8 cellular contexts compared by ENCODE assay signal in genomic region chr10:100535338-100535714, GRCh38. TPM values are rescaled to one million over a fixed set of nuclear protein-coding genes. Genes with fewer than 3 reads are reported as not detected.
A peak's percentile ranks its signal among the peaks of the same experiment; 100 is the strongest.
DNase-seq lines count a peak whose midpoint lies in the region; ATAC-seq and TF ChIP-seq lines count a peak whose summit lies in the region.

No MANE protein-coding gene starts in this region.

- no peaks in the 10 kb centered on the region for H3K27me3 ChIP-seq in psoas muscle (ENCODE audit: insufficient read depth in 3 of 3, low read length in 2 of 3)

- peaks cover 2 to 32% of the 10 kb centered on the region in 2 donors for H3K36me3 ChIP-seq in psoas muscle (ENCODE audit: insufficient read depth in 1 of 2, low read depth in 1 of 2)

- POLR2A ChIA-PET in GM10248 (lab: Yijun Ruan, JAX): interaction anchor here (0.5 kb wide), 1 partner anchor 35 kb away, joined by 4 read pairs; no protein-coding TSS in a partner anchor

- peak overlapping the region; percentile 89 for H3K4me3 ChIP-seq in psoas muscle

- no peak overlapping the region for H3K27ac Mint-ChIP-seq in effector memory CD8-positive, alpha-beta T cell

- WGBS in psoas muscle, 3 donors: 48 to 51% (median 49%) methylated on average over 4 of the region's 4 CpGs

- H3K4me3 Mint-ChIP-seq in effector memory CD8-positive, alpha-beta T cell: no peak overlapping the region

- no peaks in the 10 kb centered on the region for H3K27me3 Mint-ChIP-seq in effector memory CD8-positive, alpha-beta T cell

- H3K36me3 Mint-ChIP-seq in effector memory CD8-positive, alpha-beta T cell (ENCODE audit: insufficient read depth): peaks cover 17% of the 10 kb centered on the region

- ATAC-seq in GM18502 (IDR thresholded peaks at IDR 0.05; ENCODE audit: poor library complexity, unreplicated experiment): peak; percentile 4
- peak; percentile 16 for ATAC-seq in HG03520 (IDR thresholded peaks at IDR 0.05; ENCODE audit: unreplicated experiment)
- peak; percentile 1 for ATAC-seq in effector memory CD8-positive, alpha-beta T cell (replicated peaks)
- peak in 3 of 4 donors; percentile 7 to 8 (median 7) for ATAC-seq in psoas muscle
- no peak for ATAC-seq in HG02870 (IDR thresholded peaks at IDR 0.05; ENCODE audit: unreplicated experiment)

- intact Hi-C loops in psoas muscle (cut with DNase I): no loop called here

- TF ChIP-seq CTCF in psoas muscle (IDR thresholded peaks at IDR 0.05) (no peak), GM10248 (IDR thresholded peaks at IDR 0.05; ENCODE audit: control extremely low read depth, extremely low read depth, low read depth, missing control alignments) (no peak)

- H3K27ac ChIP-seq in psoas muscle: peak overlapping the region; percentile 80

- H3K9me3 ChIP-seq in psoas muscle: no peaks in the 10 kb centered on the region

- H3K4me1 Mint-ChIP-seq in effector memory CD8-positive, alpha-beta T cell (ENCODE audit: low read depth in 2 of 2): peaks cover 16 to 17% of the 10 kb centered on the region in 2 donors

- no peak for DNase-seq in effector memory CD8-positive, alpha-beta T cell
- DNase-seq in psoas muscle: no peak
- no peak for DNase-seq in GM10248 (ENCODE audit: extremely low spot score)
- no peak for DNase-seq in hepatic stellate cell (ENCODE audit: low spot score)
- DNase-seq in amygdala (lab: John Stamatoyannopoulos, UW): no peak

- CTCF ChIA-PET in GM10248 (lab: Yijun Ruan, JAX): interaction anchor here (0.6 to 5.1 kb wide), 26 partner anchors 9 to 412 kb away, joined by 3 to 39 read pairs (median 4); no protein-coding TSS in a partner anchor

- no peaks in the 10 kb centered on the region for H3K9me3 Mint-ChIP-seq in effector memory CD8-positive, alpha-beta T cell

- H3K4me1 ChIP-seq in psoas muscle: peaks cover 24% of the 10 kb centered on the region

RNA-seq across cellular contexts. Expression of gene HIF1AN, which starts 0.4 kb away (rescaled TPM):
- total RNA-seq in psoas muscle: 100 to 1,000 TPM in 2 of 4 donors, 10 to 100 TPM in 2; 64.0 to 116 (median 90.2) TPM
- polyA plus RNA-seq in psoas muscle: 10 to 100 TPM; 15.6 to 57.9 (median 17.2) TPM

RNA-seq across cellular contexts. Expression of gene NDUFB8, which starts 5.7 kb away (rescaled TPM):
- total RNA-seq in psoas muscle: 100 to 1,000 TPM; 168 to 250 (median 208) TPM
- 100 to 1,000 TPM; 221 to 383 (median 348) TPM for polyA plus RNA-seq in psoas muscle

RNA-seq across cellular contexts. Expression of gene SEC31B, which starts 15.7 kb away (rescaled TPM):
- 1 to 10 TPM; 2.9 to 6.7 (median 5.8) TPM for total RNA-seq in psoas muscle
- polyA plus RNA-seq in psoas muscle: 1 to 10 TPM; 2.0 to 3.7 (median 2.3) TPM
